ENCODE assay signal across 9 cellular contexts in the genomic region with DNA sequence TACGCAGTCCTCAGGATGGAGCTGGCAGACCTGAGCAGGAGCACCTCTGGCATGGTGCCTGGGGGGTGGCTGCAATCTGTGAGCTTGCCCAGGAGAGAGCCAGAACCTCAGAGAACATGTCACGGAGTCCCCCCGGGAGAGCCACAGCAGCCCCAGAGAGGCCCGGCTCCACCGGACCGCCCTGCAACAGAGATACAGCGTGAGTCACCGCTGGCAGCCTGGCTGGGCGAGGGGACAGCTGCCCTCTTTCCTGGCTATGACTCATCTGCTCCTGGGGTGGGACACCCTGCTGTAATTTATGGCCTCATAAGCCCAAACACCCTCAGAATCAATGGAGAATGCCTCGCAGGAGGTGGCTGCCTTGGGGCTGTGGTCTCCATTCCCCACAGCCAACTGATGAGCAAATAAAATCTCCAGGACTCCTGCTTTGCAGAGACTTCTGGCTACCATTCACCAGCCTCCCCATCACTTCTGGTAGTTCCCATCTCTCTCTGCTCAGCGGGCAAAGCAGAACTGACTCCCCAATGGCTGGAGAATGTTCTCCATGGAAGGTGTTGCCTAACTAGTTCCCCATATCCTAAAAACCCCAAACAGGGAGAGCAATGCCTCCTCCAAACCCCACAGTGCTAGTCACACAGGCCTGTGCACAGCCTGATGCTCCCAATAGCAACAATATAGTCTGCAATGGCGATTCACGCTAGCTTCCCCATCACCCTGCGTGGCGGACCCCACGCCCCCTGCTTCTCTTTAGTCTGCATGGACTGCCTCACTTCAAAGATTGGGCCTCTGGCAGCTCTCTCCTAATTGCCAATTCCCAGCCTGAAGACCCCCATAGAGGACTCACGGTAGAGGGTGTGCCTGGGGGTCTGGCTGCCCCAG. TPM values are rescaled to one million over a fixed set of nuclear protein-coding genes. Genes with fewer than 3 reads are reported as not detected.
DNase-seq lines count a peak whose midpoint lies in the region; ATAC-seq and TF ChIP-seq lines count a peak whose summit lies in the region.
"Had no signal": no experiment of that assay in that cellular context is flagged by ENCODE, and none has a peak within 500 bp of the region (broad histone marks: within the 10 kb centered on the region; RNA-seq: fewer than 3 reads in every experiment).

No MANE protein-coding gene starts in this region.

- ATAC-seq in HG03432 (IDR thresholded peaks at IDR 0.05; ENCODE audit: unreplicated experiment) (no peak), HG02973 (IDR thresholded peaks at IDR 0.05; ENCODE audit: unreplicated experiment) (no peak), HG02938 (IDR thresholded peaks at IDR 0.05; ENCODE audit: unreplicated experiment) (no peak)

- DNase-seq in NCI-H2171 treated with DMSO at 0.1 percent for 48 hours (lab: John Stamatoyannopoulos, UW) (peak; percentile 22), NCI-H2171 (lab: John Stamatoyannopoulos, UW) (no peak), astrocyte of the hippocampus (ENCODE audit: low read depth, low spot score) (peak; percentile 90), inferior parietal cortex (ENCODE audit: extremely low spot score) (peak; percentile 28), tibial nerve (ENCODE audit: low spot score in 2 of 2) (no peak)

- 65 to 71% methylated on average over 10 to 17 of the region's 17 CpGs for WGBS in tibial nerve, 2 donors

- H3K9me3 ChIP-seq in tibial nerve = no peaks in the 10 kb centered on the region
- H3K9me3 ChIP-seq: ovary had no signal

- no peak for TF ChIP-seq POLR2A in tibial nerve (IDR thresholded peaks at IDR 0.05)

- TF ChIP-seq CTCF in tibial nerve (IDR thresholded peaks at IDR 0.05) = no peak

- peaks cover 0 to 44% (median 18%) of the 10 kb centered on the region in 4 donors for H3K4me1 ChIP-seq in tibial nerve

- H3K27ac ChIP-seq in tibial nerve = peak overlapping the region in 3 of 4 donors; percentile 25 to 43 (median 31)
- H3K27ac ChIP-seq: ovary had no signal

- no peaks in the 10 kb centered on the region for H3K27me3 ChIP-seq in tibial nerve
- H3K27me3 ChIP-seq: ovary had no signal

- H3K36me3 ChIP-seq in tibial nerve = no peaks in the 10 kb centered on the region
- H3K36me3 ChIP-seq: ovary had no signal

- no peak overlapping the region for H3K4me3 ChIP-seq in tibial nerve
- H3K4me3 ChIP-seq: ovary had no signal

- TF ChIP-seq EP300 in tibial nerve (IDR thresholded peaks at IDR 0.05) = no peak

RNA-seq across cellular contexts. Expression of a gene that starts 21.6 kb away (rescaled TPM):
- total RNA-seq in tibial nerve = under 1 TPM in 2 of 4 donors, not detected in 2; under 0.01 to 0.21 TPM

RNA-seq across cellular contexts. Expression of a gene that starts 51.6 kb away (rescaled TPM):
- 10 to 100 TPM; 14.2 to 16.9 (median 16.4) TPM for total RNA-seq in tibial nerve

Comparison
In these comparisons a context has a peak if more than half of its experiments do, and no peak if none do; other contexts are left out.
1. DNase-seq: peak in NCI-H2171 treated with DMSO at 0.1 percent for 48 hours (single experiment), astrocyte of the hippocampus (single experiment) and inferior parietal cortex (single experiment); none in NCI-H2171 (single experiment) and tibial nerve (0 of 2).